Comparison of ENCODE assay signal across 29 cellular contexts in genomic region chr20:37586078-37586477, GRCh38.
"Had no signal": no experiment of that assay in that cellular context is flagged by ENCODE, and none has a peak within 500 bp of the region (broad histone marks: within the 10 kb centered on the region; RNA-seq: fewer than 3 reads in every experiment).

No MANE protein-coding gene starts in this region.

- ATAC-seq: effector memory CD8-positive, alpha-beta T cell; esophagus mucosa; foreskin keratinocyte; gastrocnemius medialis; gastroesophageal sphincter; heart left ventricle; heart right ventricle had no signal

- DNase-seq: colonic mucosa; cortex of kidney; dermis blood vessel endothelial cell; dorsolateral prefrontal cortex; effector CD4-positive, alpha-beta T cell; effector CD8-positive, alpha-beta T cell; effector memory CD4-positive, alpha-beta T cell; effector memory CD8-positive, alpha-beta T cell; erythroblast; esophagus squamous epithelium; foreskin fibroblast; foreskin keratinocyte; foreskin melanocyte; gastrocnemius medialis; glutamatergic neuron; head of caudate nucleus; heart left ventricle; heart right ventricle had no signal

- H3K9me3 ChIP-seq: colonic mucosa, esophagus squamous epithelium, gastrocnemius medialis had no signal

- H3K27ac Mint-ChIP-seq: dendritic cell treated with granulocyte-macrophage colony-stimulating factor and Interleukin-4, amounts not matched to agents 40 ng/mL and 50 ng/mL, for 4 days; effector memory CD8-positive, alpha-beta T cell; endodermal cell had no signal

- H3K27ac ChIP-seq: colonic mucosa, coronary artery, dorsolateral prefrontal cortex, epithelial cell of prostate, esophagus muscularis mucosa, esophagus squamous epithelium, foreskin keratinocyte, gastrocnemius medialis, gastroesophageal sphincter, heart left ventricle, heart right ventricle had no signal

- H3K36me3 ChIP-seq: colonic mucosa, esophagus muscularis mucosa, esophagus squamous epithelium, gastrocnemius medialis, gastroesophageal sphincter, heart left ventricle, heart right ventricle had no signal

- H3K4me1 ChIP-seq: colonic mucosa, esophagus muscularis mucosa, esophagus squamous epithelium, foreskin keratinocyte, gastrocnemius medialis, gastroesophageal sphincter, heart left ventricle, heart right ventricle had no signal

- FAIRE-seq: colon, endometrium, endothelial cell of umbilical vein, frontal cortex had no signal

- H3K4me3 Mint-ChIP-seq: dendritic cell treated with granulocyte-macrophage colony-stimulating factor and Interleukin-4, amounts not matched to agents 40 ng/mL and 50 ng/mL, for 4 days; effector memory CD8-positive, alpha-beta T cell; endodermal cell had no signal

- H3K27me3 ChIP-seq: colonic mucosa had no signal

- H3K4me3 ChIP-seq: colonic mucosa, coronary artery, dorsolateral prefrontal cortex, esophagus muscularis mucosa, esophagus squamous epithelium, gastrocnemius medialis, gastroesophageal sphincter, heart left ventricle, heart right ventricle had no signal
